ENCODE assay signal across 10 cellular contexts in the genomic region with DNA sequence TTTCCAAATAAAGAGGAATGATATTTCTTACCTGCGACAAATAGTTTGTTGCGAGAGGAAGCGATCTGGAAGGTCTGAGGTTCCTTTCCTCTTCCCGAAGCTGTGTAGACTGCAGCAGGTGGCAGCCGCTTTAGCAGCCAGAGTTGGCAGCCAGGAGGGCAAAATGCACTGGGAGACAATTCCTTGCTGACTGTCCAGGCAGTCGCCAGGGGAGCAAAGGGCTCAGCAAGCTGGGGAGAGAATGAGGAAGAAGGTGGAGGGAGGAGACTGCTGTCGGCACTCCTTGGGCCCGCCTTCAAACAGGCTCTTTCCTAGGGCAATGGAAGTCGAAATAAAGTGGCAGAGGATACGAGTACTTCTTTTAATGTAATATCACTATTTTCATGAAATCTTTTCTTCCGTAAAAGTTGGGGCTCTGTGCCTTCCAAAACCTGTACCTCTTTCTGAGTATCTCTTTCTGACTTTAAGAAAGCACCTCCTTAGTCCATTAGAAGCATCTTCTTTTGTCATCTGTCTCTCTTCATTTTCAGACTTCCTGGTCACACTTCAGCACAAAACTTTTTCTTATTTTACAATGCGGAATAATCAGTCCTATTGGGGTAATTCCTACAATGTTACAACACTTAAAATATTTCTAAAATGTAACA. TPM values are rescaled to one million over a fixed set of nuclear protein-coding genes. Genes with fewer than 3 reads are reported as not detected.
DNase-seq lines count a peak whose midpoint lies in the region; ATAC-seq, FAIRE-seq and TF ChIP-seq lines count a peak whose summit lies in the region.
"Had no signal": no experiment of that assay in that cellular context is flagged by ENCODE, and none has a peak within 500 bp of the region (broad histone marks: within the 10 kb centered on the region; RNA-seq: fewer than 3 reads in every experiment).

A gene (minus strand): TSS at position 220 of the 647 bp plus-strand sequence. CDS start 9,041 bp downstream, outside the sequence.

- peak within 1 kb of the TSS; percentile 68 for H3K27ac Mint-ChIP-seq in osteocyte (ENCODE audit: unreplicated experiment)

- H3K4me1 Mint-ChIP-seq in osteocyte (ENCODE audit: unreplicated experiment): peaks cover 38% of the 10 kb centered on the region

- no peaks in the 10 kb centered on the region for H3K27me3 Mint-ChIP-seq in osteocyte (ENCODE audit: unreplicated experiment)

- no peaks in the 10 kb centered on the region for H3K9me3 Mint-ChIP-seq in osteocyte (ENCODE audit: unreplicated experiment)

- no peaks in the 10 kb centered on the region for H3K36me3 Mint-ChIP-seq in osteocyte (ENCODE audit: unreplicated experiment)

- no peak for TF ChIP-seq POLR2A in GM12891 (IDR thresholded peaks at IDR 0.05; ENCODE audit: low read depth, low read length)

- no peak for TF ChIP-seq CTCF in osteocyte (IDR thresholded peaks at IDR 0.05)

- DNase-seq in GM12891 (ENCODE audit: insufficient read length, low spot score) (no peak), RPMI8226 (peak; percentile 23), globus pallidus (ENCODE audit: low spot score) (peak; percentile 37), osteocyte (ENCODE audit: extremely low spot score, unreplicated experiment) (no peak)
- DNase-seq in activated CD4-positive, alpha-beta T cell treated with anti-CD3 and anti-CD28 coated beads, Interleukin-2, amount 50 U/mL, for 1 hour: no peak
- DNase-seq: NCI-H2107 had no signal

- FAIRE-seq in GM12891 (lab: Jason Lieb, UNC): peak; percentile 62

- peak within 1 kb of the TSS; percentile 53 for H3K4me3 Mint-ChIP-seq in osteocyte (ENCODE audit: unreplicated experiment)

- ATAC-seq in HG03045 (IDR thresholded peaks at IDR 0.05; ENCODE audit: unreplicated experiment): no peak
- ATAC-seq in GM18907 (IDR thresholded peaks at IDR 0.05; ENCODE audit: unreplicated experiment): no peak
- ATAC-seq in HG03460 (IDR thresholded peaks at IDR 0.05; ENCODE audit: unreplicated experiment): no peak

TF ChIP-seq in GM12891, 5 proteins besides CTCF, POLR2A, EP300 and RAD21:
- TF ChIP-seq TAF1 (IDR thresholded peaks at IDR 0.05; ENCODE audit: low read depth, low read length): no peak
- TF ChIP-seq POLR2AphosphoS5 (IDR thresholded peaks at IDR 0.05; ENCODE audit: low read depth, low read length): no peak
- no peak for TF ChIP-seq POU2F2 (IDR thresholded peaks at IDR 0.05; ENCODE audit: low read depth, low read length)
- no peak for TF ChIP-seq SPI1 (IDR thresholded peaks at IDR 0.05; ENCODE audit: low read depth, low read length)
- no peak for TF ChIP-seq PAX5 (IDR thresholded peaks at IDR 0.05; ENCODE audit: insufficient read depth, low read length, severe bottlenecking)
TF ChIP-seq in GM12891: peak in this region for 0.

RNA-seq across cellular contexts. Expression of the gene that starts here (rescaled TPM):
- polyA plus RNA-seq in GM12891 (2012; ENCODE audit: low read depth, missing spikeins): 3.0 TPM
- total RNA-seq in osteocyte: 0.59 and 0.68 TPM in 2 replicates
- total RNA-seq: dermis microvascular lymphatic vessel endothelial cell had no signal

Comparison
In these comparisons a context has a peak if more than half of its experiments do, and no peak if none do; other contexts are left out.
1. DNase-seq: peak in RPMI8226 (single experiment) and globus pallidus (single experiment); none in GM12891 (single experiment), osteocyte (single experiment) and activated CD4-positive, alpha-beta T cell treated with anti-CD3 and anti-CD28 coated beads, Interleukin-2, amount 50 U/mL, for 1 hour (single experiment).